In genomic region chr11:86124251-86125233, GRCh38 we compare ENCODE assay signal across 15 cellular contexts. TPM values are rescaled to one million over a fixed set of nuclear protein-coding genes. Genes with fewer than 3 reads are reported as not detected.
DNase-seq lines count a peak whose midpoint lies in the region; ATAC-seq, FAIRE-seq and TF ChIP-seq lines count a peak whose summit lies in the region.
"Had no signal": no experiment of that assay in that cellular context is flagged by ENCODE, and none has a peak within 500 bp of the region (broad histone marks: within the 10 kb centered on the region; RNA-seq: fewer than 3 reads in every experiment).

No MANE protein-coding gene starts in this region.

- H3K9me3 Mint-ChIP-seq in stimulated activated memory B cell treated with anti-CD40 and anti-IgM and Interleukin-4, amounts not matched to agents 10 μg/mL and 1 μg/mL and 100 μg/mL, for 72 hours = no peaks in the 10 kb centered on the region
- H3K9me3 Mint-ChIP-seq in Calu3 (ENCODE audit: low read depth, unreplicated experiment) = no peaks in the 10 kb centered on the region

- H3K4me3 Mint-ChIP-seq in stimulated activated memory B cell treated with anti-CD40 and anti-IgM and Interleukin-4, amounts not matched to agents 10 μg/mL and 1 μg/mL and 100 μg/mL, for 72 hours = no peak overlapping the region
- H3K4me3 Mint-ChIP-seq in Calu3 (ENCODE audit: low read depth, unreplicated experiment) = no peak overlapping the region

- H3K9me3 ChIP-seq in GM12878 (replicated peaks; ENCODE audit: control insufficient read depth, insufficient read depth, low read length) (no peaks in the 10 kb centered on the region; the same call in 2 of the 3 replicates), sigmoid colon (no peaks in the 10 kb centered on the region)

- RAD21 ChIA-PET in GM12878 (lab: Charles Lee; ENCODE audit: unreplicated experiment) = interaction anchor here (0.7 to 1.6 kb wide), 5 partner anchors 14 to 69 kb away, joined by 3 to 4 read pairs (median 4); no protein-coding TSS in a partner anchor

- H3K36me3 ChIP-seq in GM12878 (ENCODE audit: control insufficient read depth in 2 of 2, insufficient read depth in 2 of 2, low read length in 1 of 2) (no peaks in the 10 kb centered on the region), sigmoid colon (no peaks in the 10 kb centered on the region)

- intact Hi-C loops in GM12878 (cut with micrococcal nuclease; ENCODE audit: unreplicated experiment) = no loop called here
- intact Hi-C loops in sigmoid colon (cut with DNase I) = loop anchor here (5.0 kb wide), 1 partner anchor 38 kb away; no protein-coding TSS in a partner anchor
- intact Hi-C loops in Calu3 (cut with micrococcal nuclease; ENCODE audit: unreplicated experiment) = no loop called here

- DNase-seq in GM12878 (ENCODE audit: low read depth, low spot score) = no peak
- no peak for DNase-seq in MV-4-11 (lab: John Stamatoyannopoulos, UW)
- DNase-seq in sigmoid colon = no peak
- DNase-seq in Calu3 = no peak
- DNase-seq: effector CD4-positive, alpha-beta T cell; foreskin melanocyte; NCI-H1694 had no signal

- SMC1A ChIA-PET in GM12878 (lab: Charles Lee; ENCODE audit: uncharacterized antibody, unreplicated experiment) = interaction anchor here (0.6 to 2.5 kb wide), 7 partner anchors 9 to 82 kb away, joined by 3 to 10 read pairs (median 7); no protein-coding TSS in a partner anchor

- no peaks in the 10 kb centered on the region for H4K20me1 ChIP-seq in GM12878 (ENCODE audit: control insufficient read depth, insufficient read depth)

- peak; percentile 57 for ATAC-seq in GM18517 (IDR thresholded peaks at IDR 0.05; ENCODE audit: unreplicated experiment)
- peak; percentile 38 for ATAC-seq in GM19467 (IDR thresholded peaks at IDR 0.05; ENCODE audit: unreplicated experiment)
- peak; percentile 67 for ATAC-seq in HG03064 (IDR thresholded peaks at IDR 0.05; ENCODE audit: low read depth, unreplicated experiment)
- peak; percentile 89 for ATAC-seq in GM12878
- ATAC-seq in stimulated activated memory B cell treated with anti-CD40 and anti-IgM and Interleukin-4, amounts not matched to agents 10 μg/mL and 1 μg/mL and 100 μg/mL, for 72 hours = no peak
- ATAC-seq: Right ventricle myocardium inferior had no signal

- H3K4me3 ChIP-seq in GM12878 = no peak overlapping the region
- no peak overlapping the region for H3K4me3 ChIP-seq in sigmoid colon

- H3K4me1 Mint-ChIP-seq in stimulated activated memory B cell treated with anti-CD40 and anti-IgM and Interleukin-4, amounts not matched to agents 10 μg/mL and 1 μg/mL and 100 μg/mL, for 72 hours = peaks cover 13% of the 10 kb centered on the region
- H3K4me1 Mint-ChIP-seq in Calu3 (ENCODE audit: low read depth, unreplicated experiment) = peaks cover 49% of the 10 kb centered on the region

- H3K9ac ChIP-seq in GM12878 (ENCODE audit: control insufficient read depth, insufficient read depth, low read length) = no peak overlapping the region

- 67% methylated on average over 3 of the region's 3 CpGs for WGBS in GM12878 (ENCODE audit: insufficient coverage, insufficient replicate concordance, low lambda C conversion rate, missing lambda C conversion rate)
- 58 to 79% methylated on average over 3 of the region's 3 CpGs for WGBS in sigmoid colon, 2 donors

- no peaks in the 10 kb centered on the region for H3K36me3 Mint-ChIP-seq in stimulated activated memory B cell treated with anti-CD40 and anti-IgM and Interleukin-4, amounts not matched to agents 10 μg/mL and 1 μg/mL and 100 μg/mL, for 72 hours
- H3K36me3 Mint-ChIP-seq in Calu3 (ENCODE audit: insufficient read depth, unreplicated experiment) = no peaks in the 10 kb centered on the region

- no peak for TF ChIP-seq RAD21 in GM12878 (IDR thresholded peaks at IDR 0.05; ENCODE audit: insufficient read depth, low read depth, low read length)

- no peak for TF ChIP-seq POLR2A in GM12878 (IDR thresholded peaks at IDR 0.05; ENCODE audit: low read depth, low read length)
- TF ChIP-seq POLR2A in sigmoid colon (IDR thresholded peaks at IDR 0.05) = no peak

- no peak overlapping the region for H3K27ac ChIP-seq in GM12878 (ENCODE audit: control insufficient read depth, insufficient read depth)
- no peak overlapping the region for H3K27ac ChIP-seq in sigmoid colon
- H3K27ac ChIP-seq: C4-2B had no signal

- no peaks in the 10 kb centered on the region for H3K27me3 ChIP-seq in GM12878 (replicated peaks in 1 of 2; ENCODE audit: control insufficient read depth in 2 of 2, insufficient read depth in 2 of 2, low read length in 1 of 2)
- H3K27me3 ChIP-seq in sigmoid colon = no peaks in the 10 kb centered on the region

- H3K4me2 ChIP-seq in GM12878 (ENCODE audit: control insufficient read depth, insufficient read depth) = no peak overlapping the region

- BruUV-seq in GM12878 (replicated peaks; lab: Mats Ljungman, UMichigan) (no TSS peak), Calu3 (replicated peaks; lab: Mats Ljungman, UMichigan) (no TSS peak)

- CTCF ChIA-PET in GM12878 (lab: Yijun Ruan, JAX) = interaction anchor here (0.6 to 2.0 kb wide), 3 partner anchors 12 to 69 kb away, joined by 3 to 7 read pairs (median 4); no protein-coding TSS in a partner anchor
- CTCF ChIA-PET in Calu3 (lab: Charles Lee) = no interaction called here

- peak overlapping the region; percentile 26 for H2AFZ ChIP-seq in GM12878 (ENCODE audit: control insufficient read depth, low read depth, low read length)

- no peaks in the 10 kb centered on the region for H3K27me3 Mint-ChIP-seq in stimulated activated memory B cell treated with anti-CD40 and anti-IgM and Interleukin-4, amounts not matched to agents 10 μg/mL and 1 μg/mL and 100 μg/mL, for 72 hours
- H3K27me3 Mint-ChIP-seq in Calu3 (ENCODE audit: unreplicated experiment) = no peaks in the 10 kb centered on the region

- no peak overlapping the region for H3K27ac Mint-ChIP-seq in stimulated activated memory B cell treated with anti-CD40 and anti-IgM and Interleukin-4, amounts not matched to agents 10 μg/mL and 1 μg/mL and 100 μg/mL, for 72 hours
- no peak overlapping the region for H3K27ac Mint-ChIP-seq in Calu3 (ENCODE audit: unreplicated experiment)

- in situ Hi-C loops in GM12878 (cut with MboI) = no loop called here

- TF ChIP-seq EP300 in GM12878 (IDR thresholded peaks at IDR 0.05; ENCODE audit: borderline replicate concordance in 1 of 2, control insufficient read depth in 1 of 2, low read depth in 2 of 2, low read length in 2 of 2) (no peak; a peak in 1 of 4 replicates), sigmoid colon (IDR thresholded peaks at IDR 0.05) (no peak)

- H3K4me1 ChIP-seq in GM12878 (ENCODE audit: control insufficient read depth, insufficient read depth, low read length) (peaks cover 11% of the 10 kb centered on the region), sigmoid colon (peaks cover 0 to 13% (median 5%) of the 10 kb centered on the region in 4 donors)

- POLR2A ChIA-PET in GM12878 (lab: Charles Lee) = interaction anchor here (0.6 to 1.0 kb wide), 4 partner anchors 14 to 133 kb away, joined by 3 to 6 read pairs (median 3); partner anchors contain the start of gene PICALM

- TF ChIP-seq CTCF in GM12878 (IDR thresholded peaks at IDR 0.05 in 2 of 3, conservative IDR thresholded peaks at IDR 0.05 in 1 of 3; ENCODE audit: control insufficient read depth in 2 of 3, extremely low read depth in 1 of 3, insufficient read depth in 1 of 3, low read depth in 3 of 3, low read length in 3 of 3) (no peak), sigmoid colon (IDR thresholded peaks at IDR 0.05) (no peak), Calu3 (IDR thresholded peaks at IDR 0.05; ENCODE audit: unreplicated experiment) (no peak)

- FAIRE-seq in GM12878 (lab: Jason Lieb, UNC) = no peak
- FAIRE-seq: islet of Langerhans, TTC549 had no signal

- H3K79me2 ChIP-seq in GM12878 (ENCODE audit: control insufficient read depth, insufficient read depth, low read length) = no peaks in the 10 kb centered on the region

TF ChIP-seq in GM12878, 131 proteins besides CTCF, POLR2A, EP300 and RAD21 (continues in another document):
- 0 out of 2 replicates have a peak, but pooled peaks have one; percentile 40 for TF ChIP-seq CREM (IDR thresholded peaks at IDR 0.05; ENCODE audit: low read depth)
- no peak for TF ChIP-seq ATF2 (IDR thresholded peaks at IDR 0.05; ENCODE audit: low read length)
- no peak for TF ChIP-seq NR2C2 (IDR thresholded peaks at IDR 0.05; ENCODE audit: borderline replicate concordance, control insufficient read depth, insufficient read length, low read depth)

RNA-seq across cellular contexts. Expression of gene PICALM, which starts 55.7 kb away (rescaled TPM):
- total RNA-seq in GM12878 (2013; cell fraction: nucleolus; rRNA removed) = 532 and 561 TPM in 2 replicates
- total RNA-seq in GM12878 (2014; rRNA removed) (78.9 and 86.8 TPM in 2 replicates), GM12878 (2014; rRNA removed; fragmentation: Illumina TruSeq; extraction: Trizol) (69.1 and 70.3 TPM in 2 replicates), GM12878 (2021) (41.0 and 46.5 TPM in 2 replicates), sigmoid colon (100 to 1,000 TPM; 213 to 250 (median 230) TPM), Calu3 (2022) (116 and 124 TPM in 2 replicates)
- 18.2 TPM for polyA plus RNA-seq in GM12878 (2011; ENCODE audit: low read depth)
- polyA plus RNA-seq in GM12878 (2011; rRNA removed) (150 and 163 TPM in 2 replicates), GM12878 (2014; fragmentation: Illumina TruSeq; extraction: Trizol) (70.1 and 95.0 TPM in 2 replicates), GM12878 (2014; fragmentation: Nextera tagmentation; extraction: Ambion mirVana) (10 to 100 TPM in 1 of 2 experiments, 1 to 10 TPM in 1; 4.3 to 10.4 TPM), GM12878 (2014; rRNA removed) (37.2 and 43.1 TPM in 2 replicates), GM12878 (2016; fragmentation: Nextera tagmentation; extraction: Ambion mirVana) (10 to 100 TPM; 12.8 to 15.0 TPM), sigmoid colon (100 to 1,000 TPM in 1 of 3 donors, 10 to 100 TPM in 2; 55.3 to 100 (median 81.1) TPM)
- polyA plus RNA-seq in GM12878 (2011; cell fraction: cytosol; rRNA removed) = 68.3 and 91.4 TPM in 2 replicates
- 115 and 124 TPM in 2 replicates for polyA plus RNA-seq in GM12878 (2011; cell fraction: nucleus; rRNA removed)
- 27.2 and 31.0 TPM in 2 replicates for polyA plus RNA-seq in GM12878 (2012)
- polyA minus RNA-seq in GM12878 (2011; rRNA and poly(A)+ RNA removed) = 254 and 304 TPM in 2 replicates
- 78.4 and 84.7 TPM in 2 replicates for polyA minus RNA-seq in GM12878 (2011; cell fraction: cytosol; rRNA and poly(A)+ RNA removed)
- polyA minus RNA-seq in GM12878 (2011; cell fraction: nucleus; rRNA and poly(A)+ RNA removed) = 156 and 277 TPM in 2 replicates
